In genomic region chr17:30170415-30170987, GRCh38 we compare ENCODE assay signal across 22 cellular contexts. TPM values are rescaled to one million over a fixed set of nuclear protein-coding genes. Genes with fewer than 3 reads are reported as not detected.
A peak's percentile ranks its signal among the peaks of the same experiment; 100 is the strongest.
DNase-seq lines count a peak whose midpoint lies in the region; ATAC-seq and TF ChIP-seq lines count a peak whose summit lies in the region.
"Had no signal": no experiment of that assay in that cellular context is flagged by ENCODE, and none has a peak within 500 bp of the region (broad histone marks: within the 10 kb centered on the region; RNA-seq: fewer than 3 reads in every experiment).

No MANE protein-coding gene starts in this region.

- H3K36me3 Mint-ChIP-seq in Calu3 (ENCODE audit: insufficient read depth, unreplicated experiment) = peaks cover 19% of the 10 kb centered on the region

- no peak overlapping the region for H2BK12ac ChIP-seq in trophoblast cell (ENCODE audit: low read length)

- no peak for ATAC-seq in aorta (ENCODE audit: low FRiP score)
- ATAC-seq: effector memory CD8-positive, alpha-beta T cell had no signal

- no peak overlapping the region for H3K23ac ChIP-seq in trophoblast cell (ENCODE audit: low read length)

- intact Hi-C loops in Calu3 (cut with micrococcal nuclease; ENCODE audit: unreplicated experiment) (loop anchor here (5.0 kb wide), 1 partner anchor 43 kb away; no protein-coding TSS in a partner anchor), aorta (cut with DNase I) (no loop called here)

- BruUV-seq in Calu3 (replicated peaks; lab: Mats Ljungman, UMichigan) = no TSS peak

- H2AFZ ChIP-seq in trophoblast cell (ENCODE audit: insufficient read depth, low read length, poor library complexity) = no peak overlapping the region

- H3K9ac ChIP-seq in trophoblast cell (ENCODE audit: low read length) = no peak overlapping the region

- no peaks in the 10 kb centered on the region for H3K27me3 Mint-ChIP-seq in Calu3 (ENCODE audit: unreplicated experiment)
- H3K27me3 Mint-ChIP-seq: activated naive CD8-positive, alpha-beta T cell treated with anti-CD3 and anti-CD28 coated beads, Interleukin-2, amount 10 ng/mL, durations not matched to agents 7 days and 5 days; CD4-positive, alpha-beta memory T cell; effector memory CD8-positive, alpha-beta T cell; memory B cell; stimulated activated naive CD8-positive, alpha-beta T cell treated with anti-CD3 and anti-CD28 coated beads, Interleukin-15, Interleukin-2, amounts not matched to agents 100 ng/mL and 50 ng/mL, for 24 hours had no signal

- no peak overlapping the region for H3K14ac ChIP-seq in trophoblast cell (ENCODE audit: low read length)

- TF ChIP-seq CTCF in Calu3 (IDR thresholded peaks at IDR 0.05; ENCODE audit: unreplicated experiment) (no peak), epithelial cell of esophagus (IDR thresholded peaks at IDR 0.05; ENCODE audit: insufficient read depth, low read depth, low read length, missing control alignments) (no peak)

- H2BK5ac ChIP-seq in trophoblast cell (ENCODE audit: low read depth, low read length, poor library complexity) = no peak overlapping the region

- H3K36me3 ChIP-seq in aorta (ENCODE audit: control insufficient read depth in 1 of 2, insufficient read depth in 2 of 2, low read length in 1 of 2) = no peaks in the 10 kb centered on the region
- peaks cover 2 to 3% of the 10 kb centered on the region in 2 experiments for H3K36me3 ChIP-seq in trophoblast cell (ENCODE audit: control insufficient read depth in 1 of 2, insufficient read depth in 2 of 2, low read length in 2 of 2)
- H3K36me3 ChIP-seq: thyroid gland had no signal

- H2AK5ac ChIP-seq in trophoblast cell (ENCODE audit: low read length) = no peak overlapping the region

- H3K4ac ChIP-seq in trophoblast cell (ENCODE audit: low read depth, low read length) = no peak overlapping the region

- H3K4me1 Mint-ChIP-seq in Calu3 (ENCODE audit: low read depth, unreplicated experiment) = peaks cover 28% of the 10 kb centered on the region

- DNase-seq in Calu3 = no peak
- peak; percentile 40 for DNase-seq in DMS53 (lab: John Stamatoyannopoulos, UW)
- peak; percentile 44 for DNase-seq in NCI-H2171 treated with DMSO at 0.1 percent for 48 hours (lab: John Stamatoyannopoulos, UW)
- peak; percentile 86 for DNase-seq in epithelial cell of esophagus (ENCODE audit: low read depth)
- no peak for DNase-seq in aorta
- no peak for DNase-seq in trophoblast cell
- no peak for DNase-seq in SKM-1 (lab: John Stamatoyannopoulos, UW; ENCODE audit: unreplicated experiment)
- DNase-seq: activated CD4-positive, alpha-beta T cell treated with anti-CD3 and anti-CD28 coated beads for 48 hours; activated effector memory CD4-positive, alpha-beta T cell treated with Interleukin-2 at 50 U/mL for 16 hours; activated naive CD8-positive, alpha-beta T cell treated with anti-CD3 and anti-CD28 coated beads, Interleukin-2, amount 10 ng/mL, durations not matched to agents 7 days and 5 days; CD4-positive, alpha-beta memory T cell; DMS79; effector memory CD8-positive, alpha-beta T cell; islet precursor cell; retina; spleen; stimulated activated CD4-positive, alpha-beta T cell treated with anti-CD3 and anti-CD28 coated beads, Interleukin-4, amount 100 ng/mL, for 24 hours; T-helper 2 cell; thyroid gland had no signal

- no peaks in the 10 kb centered on the region for H3K79me2 ChIP-seq in trophoblast cell (ENCODE audit: control insufficient read depth, insufficient read depth, low read length, poor library complexity)

- H3K4me3 Mint-ChIP-seq in Calu3 (ENCODE audit: low read depth, unreplicated experiment) = no peak overlapping the region
- H3K4me3 Mint-ChIP-seq: activated naive CD8-positive, alpha-beta T cell treated with anti-CD3 and anti-CD28 coated beads, Interleukin-2, amount 10 ng/mL, durations not matched to agents 7 days and 5 days; effector memory CD8-positive, alpha-beta T cell; memory B cell; stimulated activated naive CD8-positive, alpha-beta T cell treated with anti-CD3 and anti-CD28 coated beads, Interleukin-15, Interleukin-2, amounts not matched to agents 100 ng/mL and 50 ng/mL, for 24 hours had no signal

- no peak overlapping the region for H4K12ac ChIP-seq in trophoblast cell (ENCODE audit: low read depth, low read length)

- H4K91ac ChIP-seq in trophoblast cell (ENCODE audit: low read depth, low read length) = no peak overlapping the region

- no peak overlapping the region for H3K18ac ChIP-seq in trophoblast cell (ENCODE audit: low read length)

- no peak overlapping the region for H2BK120ac ChIP-seq in trophoblast cell (ENCODE audit: insufficient read depth, low read length, poor library complexity)

- no peaks in the 10 kb centered on the region for H3K79me1 ChIP-seq in trophoblast cell (ENCODE audit: low read length)

- H3K4me3 ChIP-seq in epithelial cell of esophagus (ENCODE audit: low read length) (no peak overlapping the region), aorta (ENCODE audit: low read length in 2 of 2) (no peak overlapping the region), trophoblast cell (ENCODE audit: low read depth, low read length) (no peak overlapping the region)
- H3K4me3 ChIP-seq: HAP-1, spleen, thyroid gland had no signal

- H3K9me3 Mint-ChIP-seq in Calu3 (ENCODE audit: low read depth, unreplicated experiment) = no peaks in the 10 kb centered on the region
- H3K9me3 Mint-ChIP-seq: activated naive CD8-positive, alpha-beta T cell treated with anti-CD3 and anti-CD28 coated beads, Interleukin-2, amount 10 ng/mL, durations not matched to agents 7 days and 5 days; CD4-positive, alpha-beta memory T cell; effector memory CD8-positive, alpha-beta T cell; stimulated activated naive CD8-positive, alpha-beta T cell treated with anti-CD3 and anti-CD28 coated beads, Interleukin-15, Interleukin-2, amounts not matched to agents 100 ng/mL and 50 ng/mL, for 24 hours had no signal

- H4K8ac ChIP-seq in trophoblast cell (ENCODE audit: low read depth, low read length) = no peak overlapping the region

- H3K27me3 ChIP-seq in aorta (ENCODE audit: control insufficient read depth in 1 of 2, insufficient read depth in 2 of 2, low read length in 1 of 2) = no peaks in the 10 kb centered on the region
- no peaks in the 10 kb centered on the region for H3K27me3 ChIP-seq in trophoblast cell (ENCODE audit: insufficient read depth, low read length)
- H3K27me3 ChIP-seq: spleen, thyroid gland had no signal

- H3K4me1 ChIP-seq in aorta (ENCODE audit: control insufficient read depth in 1 of 2, insufficient read depth in 2 of 2, low read length in 2 of 2) (no peaks in the 10 kb centered on the region), trophoblast cell (ENCODE audit: control insufficient read depth in 1 of 2, insufficient read depth in 2 of 2, low read length in 2 of 2) (no peaks in the 10 kb centered on the region)
- H3K4me1 ChIP-seq: HAP-1, thyroid gland had no signal

- CTCF ChIA-PET in Calu3 (lab: Charles Lee) = interaction anchor here (1.2 kb wide), 1 partner anchor 18 kb away, joined by 4 read pairs; no protein-coding TSS in a partner anchor

- no peak overlapping the region for H3K27ac ChIP-seq in aorta (ENCODE audit: low read depth in 1 of 2, low read length in 2 of 2)
- H3K27ac ChIP-seq in trophoblast cell (ENCODE audit: low read depth, low read length) = no peak overlapping the region
- H3K27ac ChIP-seq: spleen, thyroid gland had no signal

- H3K9me3 ChIP-seq in aorta (ENCODE audit: control insufficient read depth, low read length) (no peaks in the 10 kb centered on the region), trophoblast cell (ENCODE audit: insufficient read depth, low read depth, low read length) (no peaks in the 10 kb centered on the region)
- H3K9me3 ChIP-seq: HAP-1, spleen, thyroid gland had no signal

- no peak overlapping the region for H3K4me2 ChIP-seq in trophoblast cell (ENCODE audit: low read length)

- H3K27ac Mint-ChIP-seq in Calu3 (ENCODE audit: unreplicated experiment) = peak overlapping the region; percentile 19
- H3K27ac Mint-ChIP-seq: activated naive CD8-positive, alpha-beta T cell treated with anti-CD3 and anti-CD28 coated beads, Interleukin-2, amount 10 ng/mL, durations not matched to agents 7 days and 5 days; effector memory CD8-positive, alpha-beta T cell; memory B cell; stimulated activated naive CD8-positive, alpha-beta T cell treated with anti-CD3 and anti-CD28 coated beads, Interleukin-15, Interleukin-2, amounts not matched to agents 100 ng/mL and 50 ng/mL, for 24 hours had no signal

RNA-seq across cellular contexts. Expression of gene NSRP1, which starts 53.9 kb away (rescaled TPM):
- 27.5 and 29.7 TPM in 2 replicates for total RNA-seq in Calu3 (2022)
- total RNA-seq in aorta = 10 to 100 TPM; 59.9 to 60.0 TPM
- polyA plus RNA-seq in aorta = 10 to 100 TPM; 39.5 to 91.9 TPM
- 31.6 and 32.9 TPM in 2 replicates for polyA plus RNA-seq in trophoblast cell (2013)

Comparison
In these comparisons a context has a peak if more than half of its experiments do, and no peak if none do; other contexts are left out.
1. DNase-seq: peak in DMS53 (single experiment), NCI-H2171 treated with DMSO at 0.1 percent for 48 hours (single experiment) and epithelial cell of esophagus (single experiment); none in Calu3 (single experiment), aorta (0 of 2), trophoblast cell (0 of 2) and SKM-1 (single experiment).